Comparison of ENCODE assay signal across 17 cellular contexts in the genomic region with DNA sequence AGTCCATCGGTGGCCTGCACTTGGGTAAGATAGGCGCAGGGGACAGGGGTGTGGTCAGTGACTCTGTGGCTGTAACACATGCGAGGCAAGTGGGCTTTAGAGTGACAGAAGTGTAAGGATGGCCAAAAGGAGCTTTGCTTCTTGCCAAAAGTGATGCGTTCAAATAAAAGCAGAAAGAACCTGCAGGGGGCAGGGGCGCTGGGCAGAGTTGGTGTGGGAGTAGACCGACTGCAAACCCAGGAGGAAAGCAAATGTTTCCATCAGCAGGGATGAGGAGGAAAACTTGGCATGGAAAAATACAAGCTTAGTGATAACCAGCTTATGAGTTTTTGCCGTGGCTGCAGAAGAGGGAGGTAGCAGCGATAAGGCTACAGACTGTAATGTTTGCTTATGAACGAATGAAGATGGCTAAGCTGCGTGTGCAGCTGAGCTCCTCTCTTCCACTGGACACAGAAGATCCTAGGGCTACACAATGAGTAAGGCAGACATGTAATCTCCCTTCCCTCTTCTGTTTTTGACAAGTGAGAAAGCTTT.
"Had no signal": no experiment of that assay in that cellular context is flagged by ENCODE, and none has a peak within 500 bp of the region (broad histone marks: within the 10 kb centered on the region; RNA-seq: fewer than 3 reads in every experiment).

No MANE protein-coding gene starts in this region.

- H3K9me3 ChIP-seq: upper lobe of left lung had no signal

- ATAC-seq: activated naive CD4-positive, alpha-beta T cell treated with anti-CD3 and anti-CD28 coated beads, Interleukin-2, amount 50 U/mL, for 72 hours; activated T-helper 17 cell treated with anti-CD3 and anti-CD28 coated beads, Interleukin-2, amount 50 U/mL, for 72 hours; esophagus mucosa; sciatic nerve had no signal

- H3K27me3 ChIP-seq: upper lobe of left lung had no signal

- H3K36me3 ChIP-seq: upper lobe of left lung had no signal

- H3K27ac ChIP-seq: upper lobe of left lung had no signal

- DNase-seq: activated CD8-positive, alpha-beta memory T cell treated with anti-CD3 and anti-CD28 coated beads for 24 hours; activated CD8-positive, alpha-beta memory T cell treated with anti-CD3 and anti-CD28 coated beads, Interleukin-2, amount 50 U/mL, for 4 hours; activated T-cell treated with anti-CD3 and anti-CD28 coated beads, Interleukin-2, amount 50 U/mL, for 24 hours; central memory CD4-positive, alpha-beta T cell; effector memory CD4-positive, alpha-beta T cell; hypothalamus; left cardiac atrium; nucleus accumbens; small intestine; stimulated activated CD4-positive, alpha-beta T cell treated with anti-CD3 and anti-CD28 coated beads, Interleukin-2, amount 100 ng/mL, for 48 hours; stimulated activated naive CD4-positive, alpha-beta T cell; T-helper 9 cell; upper lobe of left lung had no signal

- H3K4me1 ChIP-seq: upper lobe of left lung had no signal

- H3K4me3 ChIP-seq: upper lobe of left lung had no signal
